Comparison of ENCODE assay signal across 33 cellular contexts in the genomic region with DNA sequence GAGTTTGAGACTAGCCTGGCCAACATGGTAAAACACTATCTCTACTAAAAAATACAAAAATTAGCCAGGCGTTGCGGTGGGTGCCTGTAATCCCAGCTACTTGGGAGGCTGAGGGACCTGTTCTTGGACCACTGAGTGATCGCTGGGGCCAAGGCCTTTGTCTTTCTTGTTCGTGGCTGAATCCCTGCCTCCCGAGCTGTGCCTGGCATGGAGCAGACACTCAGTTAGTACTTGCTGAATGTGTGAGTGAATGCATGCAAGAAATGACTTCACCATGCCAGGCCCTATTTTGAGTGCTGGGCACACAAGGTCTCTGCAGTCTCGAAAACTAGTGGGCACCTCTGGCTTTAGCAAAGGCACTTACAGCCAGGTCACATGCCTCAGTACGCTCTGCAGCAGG.
"Had no signal": no experiment of that assay in that cellular context is flagged by ENCODE, and none has a peak within 500 bp of the region (broad histone marks: within the 10 kb centered on the region; RNA-seq: fewer than 3 reads in every experiment).

No MANE protein-coding gene starts in this region.

- H3K36me3 ChIP-seq: adrenal gland, cardiac muscle cell had no signal

- H3K27ac ChIP-seq: adrenal gland, cardiac muscle cell, VCaP had no signal

- ATAC-seq: activated CD8-positive, alpha-beta T cell treated with anti-CD3 and anti-CD28 coated beads for 36 hours; activated naive CD4-positive, alpha-beta T cell treated with anti-CD3 and anti-CD28 coated beads, Interleukin-2, amount 50 U/mL, for 72 hours had no signal

- H3K27me3 ChIP-seq: adrenal gland, cardiac muscle cell had no signal

- H3K9me3 ChIP-seq: adrenal gland had no signal

- DNase-seq: activated B cell treated with CpG ODN at 0.5 μM for 24 hours; activated CD4-positive, alpha-beta memory T cell treated with anti-CD3 and anti-CD28 coated beads for 36 hours; activated CD4-positive, alpha-beta T cell treated with anti-CD3 and anti-CD28 coated beads for 4 hours; activated CD4-positive, alpha-beta T cell treated with anti-CD3 and anti-CD28 coated beads, Interleukin-2, amount 10 ng/mL, durations not matched to agents 24 days and 14 days; activated CD4-positive, alpha-beta T cell treated with anti-CD3 and anti-CD28 coated beads, Interleukin-2, amount 50 U/mL, for 1 hour; activated CD4-positive, alpha-beta T cell treated with anti-CD3 and anti-CD28 coated beads, Interleukin-2, amount 50 U/mL, for 4 hours; activated CD4-positive, CD25-positive, alpha-beta regulatory T cell treated with anti-CD3 and anti-CD28 coated beads, Interleukin-2, amount 50 U/mL, for 72 hours; activated CD8-positive, alpha-beta memory T cell treated with anti-CD3 and anti-CD28 coated beads, Interleukin-2, amount 50 U/mL, for 4 hours; activated CD8-positive, alpha-beta T cell treated with anti-CD3 and anti-CD28 coated beads for 36 hours; activated effector memory CD4-positive, alpha-beta T cell treated with anti-CD3 and anti-CD28 coated beads, Interleukin-2, amount 50 U/mL, for 16 hours; activated gamma-delta T cell treated with Interleukin-2 at 50 U/mL for 16 hours; activated naive CD4-positive, alpha-beta T cell; activated naive CD4-positive, alpha-beta T cell treated with anti-CD3 and anti-CD28 coated beads for 36 hours; activated naive CD4-positive, alpha-beta T cell treated with anti-CD3 and anti-CD28 coated beads, Interleukin-2, amount 50 U/mL, for 16 hours; activated naive CD8-positive, alpha-beta T cell treated with anti-CD3 and anti-CD28 coated beads for 36 hours; activated T-cell treated with anti-CD3 and anti-CD28 coated beads, Interleukin-2, amount 50 U/mL, for 24 hours; activated T-cell treated with anti-CD3 and anti-CD28 coated beads, Interleukin-2, amount 50 U/mL, for 48 hours; adrenal gland; amniotic stem cell; caudate nucleus; cerebellar nuclear complex; SW 1271; T-helper 1 cell; T-helper 2 cell; T-helper 9 cell had no signal

- H3K4me3 ChIP-seq: adrenal gland, cardiac muscle cell had no signal

- H3K4me1 Mint-ChIP-seq: activated B cell treated with CpG ODN at 0.5 μM for 24 hours; activated CD4-positive, alpha-beta T cell treated with anti-CD3 and anti-CD28 coated beads, Interleukin-2, amount 10 ng/mL, durations not matched to agents 24 days and 14 days; activated naive CD8-positive, alpha-beta T cell treated with anti-CD3 and anti-CD28 coated beads for 36 hours; central memory CD8-positive, alpha-beta T cell had no signal

- H3K36me3 Mint-ChIP-seq: activated CD4-positive, alpha-beta memory T cell treated with anti-CD3 and anti-CD28 coated beads for 36 hours; activated naive CD4-positive, alpha-beta T cell treated with anti-CD3 and anti-CD28 coated beads, Interleukin-2, amount 50 U/mL, for 72 hours; activated naive CD8-positive, alpha-beta T cell treated with anti-CD3 and anti-CD28 coated beads for 36 hours had no signal

- H3K4me3 Mint-ChIP-seq: activated B cell treated with CpG ODN at 0.5 μM for 24 hours; activated CD4-positive, alpha-beta memory T cell treated with anti-CD3 and anti-CD28 coated beads for 36 hours; activated CD4-positive, alpha-beta T cell treated with anti-CD3 and anti-CD28 coated beads, Interleukin-2, amount 10 ng/mL, durations not matched to agents 24 days and 14 days; activated CD8-positive, alpha-beta T cell treated with anti-CD3 and anti-CD28 coated beads for 36 hours; activated naive CD4-positive, alpha-beta T cell treated with anti-CD3 and anti-CD28 coated beads for 36 hours; activated naive CD8-positive, alpha-beta T cell treated with anti-CD3 and anti-CD28 coated beads for 36 hours; activated T-cell treated with anti-CD3 and anti-CD28 coated beads, Interleukin-2, amount 50 U/mL, for 24 hours; brain; central memory CD8-positive, alpha-beta T cell; T-helper 1 cell treated with Interleukin-12 subunit alpha and Interleukin-12 subunit beta and Interleukin-4 antibody, amounts not matched to agents 30 μg/mL and 1 μg/mL, for 36 hours; T-helper 2 cell treated with Interferon-gamma antibody and Interleukin-4, amounts not matched to agents 5 μg/mL and 100 μg/mL, for 36 hours had no signal

- H3K9me3 Mint-ChIP-seq: activated B cell treated with CpG ODN at 0.5 μM for 24 hours; activated CD4-positive, alpha-beta memory T cell treated with anti-CD3 and anti-CD28 coated beads for 36 hours; activated CD4-positive, alpha-beta T cell treated with anti-CD3 and anti-CD28 coated beads, Interleukin-2, amount 10 ng/mL, durations not matched to agents 24 days and 14 days; activated CD8-positive, alpha-beta T cell treated with anti-CD3 and anti-CD28 coated beads for 36 hours; activated naive CD4-positive, alpha-beta T cell treated with anti-CD3 and anti-CD28 coated beads for 36 hours; activated naive CD4-positive, alpha-beta T cell treated with anti-CD3 and anti-CD28 coated beads, Interleukin-2, amount 50 U/mL, for 72 hours; activated naive CD8-positive, alpha-beta T cell treated with anti-CD3 and anti-CD28 coated beads for 36 hours; activated T-cell treated with anti-CD3 and anti-CD28 coated beads, Interleukin-2, amount 50 U/mL, for 24 hours; activated T-helper 2 cell treated with anti-CD3 and anti-CD28 coated beads, Interferon-gamma antibody, Interleukin-2, Interleukin-4, amounts not matched to agents 10 μg/mL and 5 μg/mL and 100 μg/mL, durations not matched to agents 14 hours and 24 hours and 36 hours; brain; central memory CD8-positive, alpha-beta T cell; T-helper 1 cell treated with Interleukin-12 subunit alpha and Interleukin-12 subunit beta and Interleukin-4 antibody, amounts not matched to agents 30 μg/mL and 1 μg/mL, for 36 hours; T-helper 2 cell treated with Interferon-gamma antibody and Interleukin-4, amounts not matched to agents 5 μg/mL and 100 μg/mL, for 36 hours had no signal

- H3K27me3 Mint-ChIP-seq: activated B cell treated with CpG ODN at 0.5 μM for 24 hours; activated CD4-positive, alpha-beta memory T cell treated with anti-CD3 and anti-CD28 coated beads for 36 hours; activated CD4-positive, alpha-beta T cell treated with anti-CD3 and anti-CD28 coated beads, Interleukin-2, amount 10 ng/mL, durations not matched to agents 24 days and 14 days; activated CD8-positive, alpha-beta T cell treated with anti-CD3 and anti-CD28 coated beads for 36 hours; activated naive CD8-positive, alpha-beta T cell treated with anti-CD3 and anti-CD28 coated beads for 36 hours; activated T-cell treated with anti-CD3 and anti-CD28 coated beads, Interleukin-2, amount 50 U/mL, for 24 hours; brain; central memory CD8-positive, alpha-beta T cell had no signal

- H3K27ac Mint-ChIP-seq: activated B cell treated with CpG ODN at 0.5 μM for 24 hours; activated CD4-positive, alpha-beta memory T cell treated with anti-CD3 and anti-CD28 coated beads for 36 hours; activated CD4-positive, alpha-beta T cell treated with anti-CD3 and anti-CD28 coated beads, Interleukin-2, amount 10 ng/mL, durations not matched to agents 24 days and 14 days; activated CD8-positive, alpha-beta T cell treated with anti-CD3 and anti-CD28 coated beads for 36 hours; activated naive CD4-positive, alpha-beta T cell treated with anti-CD3 and anti-CD28 coated beads for 36 hours; activated naive CD4-positive, alpha-beta T cell treated with anti-CD3 and anti-CD28 coated beads, Interleukin-2, amount 50 U/mL, for 72 hours; activated naive CD8-positive, alpha-beta T cell treated with anti-CD3 and anti-CD28 coated beads for 36 hours; activated T-cell treated with anti-CD3 and anti-CD28 coated beads, Interleukin-2, amount 50 U/mL, for 24 hours; activated T-helper 2 cell treated with anti-CD3 and anti-CD28 coated beads, Interferon-gamma antibody, Interleukin-2, Interleukin-4, amounts not matched to agents 10 μg/mL and 5 μg/mL and 100 μg/mL, durations not matched to agents 14 hours and 24 hours and 36 hours; T-helper 1 cell treated with Interleukin-12 subunit alpha and Interleukin-12 subunit beta and Interleukin-4 antibody, amounts not matched to agents 30 μg/mL and 1 μg/mL, for 36 hours; T-helper 2 cell treated with Interferon-gamma antibody and Interleukin-4, amounts not matched to agents 5 μg/mL and 100 μg/mL, for 36 hours had no signal
